8 cellular contexts compared by ENCODE assay signal in genomic region chr19:49149652-49150105, GRCh38. TPM values are rescaled to one million over a fixed set of nuclear protein-coding genes. Genes with fewer than 3 reads are reported as not detected.
DNase-seq lines count a peak whose midpoint lies in the region; ATAC-seq, FAIRE-seq and TF ChIP-seq lines count a peak whose summit lies in the region.

No MANE protein-coding gene starts in this region.

- CTCF ChIA-PET in OCI-LY7 (lab: Charles Lee; ENCODE audit: unreplicated experiment), result interaction anchor here (0.6 kb wide), 1 partner anchor 36 kb away, joined by 3 read pairs; no protein-coding TSS in a partner anchor

- H3K79me2 ChIP-seq in OCI-LY7 (ENCODE audit: insufficient read depth, low read depth, low read length), result no peaks in the 10 kb centered on the region

- intact Hi-C loops in OCI-LY7 (cut with micrococcal nuclease; ENCODE audit: unreplicated experiment), result loop anchor here (2.0 kb wide), 1 partner anchor 59 kb away; no protein-coding TSS in a partner anchor
- intact Hi-C loops in sigmoid colon (cut with DNase I), result loop anchor here (5.0 kb wide), 2 partner anchors 58 to 157 kb away; partner anchors contain the start of genes GYS1 and RUVBL2

- no peak for ATAC-seq in HG03460 (IDR thresholded peaks at IDR 0.05; ENCODE audit: unreplicated experiment)

- no peaks in the 10 kb centered on the region for H4K20me1 ChIP-seq in OCI-LY7 (ENCODE audit: insufficient read depth, low read length)

- POLR2A ChIA-PET in OCI-LY7 (lab: Charles Lee), result interaction anchor here (0.8 kb wide), 1 partner anchor 11 kb away, joined by 3 read pairs; no protein-coding TSS in a partner anchor

- H3K27me3 ChIP-seq in bronchial epithelial cell (ENCODE audit: control insufficient read depth, insufficient read depth, low read length), result no peaks in the 10 kb centered on the region
- peaks cover 0 to 2% (median 0%) of the 10 kb centered on the region in 3 donors for H3K27me3 ChIP-seq in sigmoid colon

- no peak for TF ChIP-seq POLR2A in sigmoid colon (IDR thresholded peaks at IDR 0.05)

- no peak for FAIRE-seq in bronchial epithelial cell (lab: Jason Lieb, UNC)

- peak overlapping the region; percentile 85 for H3K4me2 ChIP-seq in OCI-LY7 (ENCODE audit: low read length)

- H3K36me3 ChIP-seq in OCI-LY7 (ENCODE audit: insufficient read depth, low read length) (no peaks in the 10 kb centered on the region), bronchial epithelial cell (ENCODE audit: control insufficient read depth, insufficient read depth, low read length) (no peaks in the 10 kb centered on the region), sigmoid colon (no peaks in the 10 kb centered on the region)

- 0 to 1% methylated on average over 23 of the region's 23 CpGs for WGBS in sigmoid colon, 2 donors

- no TSS peak for BruUV-seq in OCI-LY7 (replicated peaks; lab: Mats Ljungman, UMichigan)

- DNase-seq in COR-L47 (lab: John Stamatoyannopoulos, UW), result peak; percentile 65
- peak in 67 of 76 experiments; percentile 26 to 97 (median 68) for DNase-seq in HUDEP-2 (lab: John Stamatoyannopoulos, UW; ENCODE audit: unreplicated experiment in 76 of 76)
- DNase-seq in OCI-LY7 (ENCODE audit: low spot score), result peak; percentile 86
- DNase-seq in bronchial epithelial cell (ENCODE audit: low read depth), result peak; percentile 41
- DNase-seq in iPS-NIHi7 (ENCODE audit: extremely low spot score), result peak; percentile 46
- peak; percentile 87 for DNase-seq in sigmoid colon
- no peak for DNase-seq in GM20000 (ENCODE audit: low spot score)

- peak overlapping the region; percentile 36 for H3K27ac ChIP-seq in OCI-LY7 (ENCODE audit: low read depth, low read length, poor library complexity, severe bottlenecking)
- peak overlapping the region; percentile 76 to 85 (median 79) for H3K27ac ChIP-seq in sigmoid colon

- H2AFZ ChIP-seq in OCI-LY7 (ENCODE audit: low read length), result peak overlapping the region; percentile 72; the same call in 1 of the 2 replicates

- H3K9me3 ChIP-seq in OCI-LY7 (ENCODE audit: low read length) (no peaks in the 10 kb centered on the region), sigmoid colon (no peaks in the 10 kb centered on the region)

- no peaks in the 10 kb centered on the region for H3K9me2 ChIP-seq in OCI-LY7 (ENCODE audit: insufficient read depth, low read length)

- no peak for TF ChIP-seq EP300 in sigmoid colon (IDR thresholded peaks at IDR 0.05)

- H3K4me1 ChIP-seq in OCI-LY7 (ENCODE audit: insufficient read depth, low read length, poor library complexity, severe bottlenecking) (peaks cover 32% of the 10 kb centered on the region), sigmoid colon (peaks cover 0 to 50% (median 43%) of the 10 kb centered on the region in 4 donors)

- TF ChIP-seq CTCF in OCI-LY7 (conservative IDR thresholded peaks at IDR 0.05; ENCODE audit: low read length), result no peak
- TF ChIP-seq CTCF in bronchial epithelial cell (IDR thresholded peaks at IDR 0.05; ENCODE audit: insufficient read depth, low read length, severe bottlenecking), result no peak
- no peak for TF ChIP-seq CTCF in sigmoid colon (IDR thresholded peaks at IDR 0.05)
- no peak for TF ChIP-seq CTCF in GM20000 (IDR thresholded peaks at IDR 0.05; ENCODE audit: extremely low read depth, missing control alignments)

- H3K4me3 ChIP-seq in OCI-LY7 (ENCODE audit: low read depth, low read length, poor library complexity, severe bottlenecking) (peak overlapping the region; percentile 83), bronchial epithelial cell (ENCODE audit: low read depth, low read length) (peak overlapping the region; percentile 67), sigmoid colon (peak overlapping the region; percentile 47 to 72 (median 64))

RNA-seq across cellular contexts. Expression of gene HRC, which starts 5.5 kb away (rescaled TPM):
- total RNA-seq in OCI-LY7 (2014; rRNA removed; shearing (Covaris generic)), result not detected in 2 replicates
- total RNA-seq in OCI-LY7 (2022), result not detected in 2 replicates
- total RNA-seq in bronchial epithelial cell, result not detected in 2 replicates
- total RNA-seq in sigmoid colon, result 1 to 10 TPM in 1 of 4 donors, under 1 TPM in 3; 0.16 to 1.1 (median 0.69) TPM
- 1 to 10 TPM in 2 of 3 donors, under 1 TPM in 1; 0.46 to 6.6 (median 1.7) TPM for polyA plus RNA-seq in sigmoid colon

RNA-seq across cellular contexts. Expression of gene TRPM4, which starts 7.9 kb away (rescaled TPM):
- 11.6 and 20.9 TPM in 2 replicates for total RNA-seq in OCI-LY7 (2014; rRNA removed; shearing (Covaris generic))
- 36.2 and 44.2 TPM in 2 replicates for total RNA-seq in OCI-LY7 (2022)
- 11.1 and 18.6 TPM in 2 replicates for total RNA-seq in bronchial epithelial cell
- total RNA-seq in sigmoid colon, result 10 to 100 TPM in 3 of 4 donors, 1 to 10 TPM in 1; 7.9 to 18.0 (median 12.5) TPM
- polyA plus RNA-seq in sigmoid colon, result 100 to 1,000 TPM in 1 of 3 donors, 10 to 100 TPM in 2; 40.5 to 166 (median 40.8) TPM

RNA-seq across cellular contexts. Expression of gene PPFIA3, which starts 30.3 kb away (rescaled TPM):
- total RNA-seq in OCI-LY7 (2014; rRNA removed; shearing (Covaris generic)), result 17.1 and 21.2 TPM in 2 replicates
- total RNA-seq in OCI-LY7 (2022) (16.2 and 17.8 TPM in 2 replicates), bronchial epithelial cell (1.3 and 2.2 TPM in 2 replicates), sigmoid colon (1 to 10 TPM; 2.0 to 3.9 (median 3.1) TPM)
- polyA plus RNA-seq in sigmoid colon, result 10 to 100 TPM; 18.6 to 35.3 (median 21.3) TPM

RNA-seq across cellular contexts. Expression of gene C19orf73, which starts 30.7 kb away (rescaled TPM):
- total RNA-seq in OCI-LY7 (2014; rRNA removed; shearing (Covaris generic)), result 5.9 and 8.3 TPM in 2 replicates
- 2.5 and 4.4 TPM in 2 replicates for total RNA-seq in OCI-LY7 (2022)
- 0.53 and 1.9 TPM in 2 replicates for total RNA-seq in bronchial epithelial cell
- total RNA-seq in sigmoid colon, result 1 to 10 TPM in 3 of 4 donors, not detected in 1; 1.6 to 2.1 (median 1.8) TPM
- 1 to 10 TPM; 2.4 to 5.1 (median 3.3) TPM for polyA plus RNA-seq in sigmoid colon

RNA-seq across cellular contexts. Expression of gene LIN7B, which starts 35.5 kb away (rescaled TPM):
- total RNA-seq in OCI-LY7 (2014; rRNA removed; shearing (Covaris generic)), result 5.5 and 14.7 TPM in 2 replicates
- total RNA-seq in OCI-LY7 (2022), result 3.6 and 4.8 TPM in 2 replicates
- 3.2 and 6.5 TPM in 2 replicates for total RNA-seq in bronchial epithelial cell
- total RNA-seq in sigmoid colon, result 10 to 100 TPM; 17.4 to 28.8 (median 26.7) TPM
- polyA plus RNA-seq in sigmoid colon, result 10 to 100 TPM in 2 of 3 donors, 1 to 10 TPM in 1; 9.9 to 12.0 (median 12.0) TPM
